In genomic region chr12:53233671-53234091, GRCh38 we compare ENCODE assay signal across 9 cellular contexts. TPM values are rescaled to one million over a fixed set of nuclear protein-coding genes. Genes with fewer than 3 reads are reported as not detected.
DNase-seq lines count a peak whose midpoint lies in the region; ATAC-seq, FAIRE-seq and TF ChIP-seq lines count a peak whose summit lies in the region.
"Had no signal": no experiment of that assay in that cellular context is flagged by ENCODE, and none has a peak within 500 bp of the region (broad histone marks: within the 10 kb centered on the region; RNA-seq: fewer than 3 reads in every experiment).

No MANE protein-coding gene starts in this region.

- H3K36me3 ChIP-seq in kidney (ENCODE audit: control insufficient read depth in 1 of 2, insufficient read depth in 2 of 2, low read length in 2 of 2) (no peaks in the 10 kb centered on the region), suprapubic skin (no peaks in the 10 kb centered on the region)

- intact Hi-C loops in kidney (cut with DNase I): no loop called here

- H3K27ac ChIP-seq in kidney (ENCODE audit: low read depth in 2 of 2, low read length in 2 of 2) (no peak overlapping the region), suprapubic skin (peak overlapping the region; percentile 99)
- H3K27ac ChIP-seq: HL-60 had no signal

- no peak for FAIRE-seq in kidney (lab: Jason Lieb, UNC)

- H3K4me1 ChIP-seq in kidney (ENCODE audit: control insufficient read depth in 1 of 2, insufficient read depth in 1 of 2, low read depth in 1 of 2, low read length in 2 of 2) (peaks cover 7 to 24% of the 10 kb centered on the region in 2 donors), suprapubic skin (peaks cover 81% of the 10 kb centered on the region)

- H3K9me3 ChIP-seq in kidney (ENCODE audit: control insufficient read depth in 1 of 2, low read length in 2 of 2) (no peaks in the 10 kb centered on the region), suprapubic skin (no peaks in the 10 kb centered on the region)

- no peaks in the 10 kb centered on the region for H3K36me3 Mint-ChIP-seq in T-helper 1 cell treated with Interleukin-12 subunit alpha and Interleukin-12 subunit beta and Interleukin-4 antibody, amounts not matched to agents 30 μg/mL and 1 μg/mL, for 36 hours (ENCODE audit: low read depth)
- H3K36me3 Mint-ChIP-seq in activated naive CD8-positive, alpha-beta T cell treated with anti-CD3 and anti-CD28 coated beads, Interleukin-2, amount 50 U/mL, for 24 hours (ENCODE audit: low read depth): no peaks in the 10 kb centered on the region

- peak overlapping the region; percentile 89 for H3K4me3 Mint-ChIP-seq in T-helper 1 cell treated with Interleukin-12 subunit alpha and Interleukin-12 subunit beta and Interleukin-4 antibody, amounts not matched to agents 30 μg/mL and 1 μg/mL, for 36 hours
- peak overlapping the region; percentile 43 for H3K4me3 Mint-ChIP-seq in activated naive CD8-positive, alpha-beta T cell treated with anti-CD3 and anti-CD28 coated beads, Interleukin-2, amount 50 U/mL, for 24 hours

- peaks cover 54% of the 10 kb centered on the region for H3K4me1 Mint-ChIP-seq in T-helper 1 cell treated with Interleukin-12 subunit alpha and Interleukin-12 subunit beta and Interleukin-4 antibody, amounts not matched to agents 30 μg/mL and 1 μg/mL, for 36 hours (ENCODE audit: low read depth)
- H3K4me1 Mint-ChIP-seq in activated naive CD8-positive, alpha-beta T cell treated with anti-CD3 and anti-CD28 coated beads, Interleukin-2, amount 50 U/mL, for 24 hours: peaks cover 77% of the 10 kb centered on the region

- peak overlapping the region; percentile 74 for H3K27ac Mint-ChIP-seq in T-helper 1 cell treated with Interleukin-12 subunit alpha and Interleukin-12 subunit beta and Interleukin-4 antibody, amounts not matched to agents 30 μg/mL and 1 μg/mL, for 36 hours
- peak overlapping the region; percentile 78 for H3K27ac Mint-ChIP-seq in activated naive CD8-positive, alpha-beta T cell treated with anti-CD3 and anti-CD28 coated beads, Interleukin-2, amount 50 U/mL, for 24 hours

- TF ChIP-seq CTCF in kidney (IDR thresholded peaks at IDR 0.05; ENCODE audit: borderline replicate concordance, extremely low read depth, insufficient read depth): no peak
- no peak for TF ChIP-seq CTCF in suprapubic skin (IDR thresholded peaks at IDR 0.05)

- no peak for ATAC-seq in activated naive CD8-positive, alpha-beta T cell treated with anti-CD3 and anti-CD28 coated beads, Interleukin-2, amount 50 U/mL, for 24 hours

- H3K27me3 Mint-ChIP-seq in T-helper 1 cell treated with Interleukin-12 subunit alpha and Interleukin-12 subunit beta and Interleukin-4 antibody, amounts not matched to agents 30 μg/mL and 1 μg/mL, for 36 hours (ENCODE audit: low read depth): no peaks in the 10 kb centered on the region
- H3K27me3 Mint-ChIP-seq in activated naive CD8-positive, alpha-beta T cell treated with anti-CD3 and anti-CD28 coated beads, Interleukin-2, amount 50 U/mL, for 24 hours: peaks cover 2% of the 10 kb centered on the region

- DNase-seq in T-helper 1 cell: no peak
- no peak for DNase-seq in activated naive CD8-positive, alpha-beta T cell treated with anti-CD3 and anti-CD28 coated beads, Interleukin-2, amount 50 U/mL, for 24 hours
- no peak for DNase-seq in kidney
- no peak for DNase-seq in suprapubic skin (ENCODE audit: low spot score in 2 of 2)
- DNase-seq in NAMALWA (ENCODE audit: low spot score): no peak
- no peak for DNase-seq in T1000 (lab: John Stamatoyannopoulos, UW)
- DNase-seq in middle frontal gyrus (ENCODE audit: extremely low spot score, low spot score): no peak

- no peaks in the 10 kb centered on the region for H3K27me3 ChIP-seq in suprapubic skin

- H3K9me3 Mint-ChIP-seq in T-helper 1 cell treated with Interleukin-12 subunit alpha and Interleukin-12 subunit beta and Interleukin-4 antibody, amounts not matched to agents 30 μg/mL and 1 μg/mL, for 36 hours: no peaks in the 10 kb centered on the region
- H3K9me3 Mint-ChIP-seq in activated naive CD8-positive, alpha-beta T cell treated with anti-CD3 and anti-CD28 coated beads, Interleukin-2, amount 50 U/mL, for 24 hours: no peaks in the 10 kb centered on the region

- no peak for TF ChIP-seq POLR2A in suprapubic skin (IDR thresholded peaks at IDR 0.05)

- no peak for TF ChIP-seq EP300 in suprapubic skin (IDR thresholded peaks at IDR 0.05)

- no peak overlapping the region for H3K4me3 ChIP-seq in kidney (ENCODE audit: low read length in 2 of 2)
- peak overlapping the region; percentile 68 for H3K4me3 ChIP-seq in suprapubic skin

- H3K9ac ChIP-seq in kidney (ENCODE audit: low read length in 2 of 2): peak overlapping the region; percentile 39 to 44

- 16% methylated on average over 4 of the region's 7 CpGs for WGBS in suprapubic skin

RNA-seq across cellular contexts. Expression of gene RARG, which starts 1.7 kb away (rescaled TPM):
- total RNA-seq in kidney (34.1 TPM), suprapubic skin (100 to 1,000 TPM; 140 to 198 (median 172) TPM)
- 13.2 TPM for polyA plus RNA-seq in kidney (ENCODE audit: insufficient read depth, low read depth, low replicate concordance)

RNA-seq across cellular contexts. Expression of gene ITGB7, which starts 26.6 kb away (rescaled TPM):
- total RNA-seq in kidney: 14.5 TPM
- 11.0 TPM for polyA plus RNA-seq in kidney (ENCODE audit: insufficient read depth, low read depth, low replicate concordance)
- total RNA-seq in suprapubic skin: 10 to 100 TPM in 1 of 4 donors, 1 to 10 TPM in 3; 2.9 to 29.1 (median 6.8) TPM

RNA-seq across cellular contexts. Expression of gene ESPL1, which starts 34.4 kb away (rescaled TPM):
- total RNA-seq in kidney (1.5 TPM), suprapubic skin (10 to 100 TPM in 1 of 4 donors, 1 to 10 TPM in 3; 5.7 to 10.6 (median 6.1) TPM)
- polyA plus RNA-seq in kidney (ENCODE audit: insufficient read depth, low read depth, low replicate concordance): 2.9 TPM

RNA-seq across cellular contexts. Expression of gene CSAD, which starts 53.0 kb away (rescaled TPM):
- 39.1 TPM for total RNA-seq in kidney
- polyA plus RNA-seq in kidney (ENCODE audit: insufficient read depth, low read depth, low replicate concordance): 24.0 TPM
- total RNA-seq in suprapubic skin: 100 to 1,000 TPM in 1 of 4 donors, 10 to 100 TPM in 3; 35.6 to 175 (median 56.7) TPM

RNA-seq across cellular contexts. Expression of gene ZNF740, which starts 53.2 kb away (rescaled TPM):
- total RNA-seq in kidney (58.3 TPM), suprapubic skin (10 to 100 TPM in 3 of 4 donors, 1 to 10 TPM in 1; 5.9 to 38.9 (median 15.2) TPM)
- polyA plus RNA-seq in kidney (ENCODE audit: insufficient read depth, low read depth, low replicate concordance): 11.1 TPM
